ENCODE assay signal across 1 cellular context in the genomic region with DNA sequence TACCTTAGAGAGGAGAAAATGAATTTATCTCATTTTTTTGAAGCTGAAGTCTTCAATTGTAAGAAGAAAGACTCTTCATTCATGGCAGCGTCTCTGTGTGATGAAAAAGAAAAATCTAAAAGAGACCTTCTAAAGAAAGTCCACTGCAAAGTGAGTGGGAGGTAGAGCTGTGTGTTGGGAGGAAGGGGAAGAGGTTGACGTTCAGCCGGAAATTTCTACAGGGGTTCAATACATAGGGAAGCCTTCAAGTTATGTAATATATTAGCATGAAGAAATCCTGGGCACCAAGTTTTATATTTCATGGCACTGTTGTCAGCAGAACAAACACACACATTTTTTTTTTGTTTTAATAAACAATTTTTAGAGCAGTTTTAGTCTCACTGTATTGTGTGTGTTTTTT.
TF ChIP-seq lines count a peak whose summit lies in the region.

No MANE protein-coding gene starts in this region.

TF ChIP-seq in K562, 482 proteins besides CTCF, POLR2A, EP300 and RAD21 (continued from another document):
- TF ChIP-seq, protein P1, sequence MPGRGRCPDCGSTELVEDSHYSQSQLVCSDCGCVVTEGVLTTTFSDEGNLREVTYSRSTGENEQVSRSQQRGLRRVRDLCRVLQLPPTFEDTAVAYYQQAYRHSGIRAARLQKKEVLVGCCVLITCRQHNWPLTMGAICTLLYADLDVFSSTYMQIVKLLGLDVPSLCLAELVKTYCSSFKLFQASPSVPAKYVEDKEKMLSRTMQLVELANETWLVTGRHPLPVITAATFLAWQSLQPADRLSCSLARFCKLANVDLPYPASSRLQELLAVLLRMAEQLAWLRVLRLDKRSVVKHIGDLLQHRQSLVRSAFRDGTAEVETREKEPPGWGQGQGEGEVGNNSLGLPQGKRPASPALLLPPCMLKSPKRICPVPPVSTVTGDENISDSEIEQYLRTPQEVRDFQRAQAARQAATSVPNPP (IDR thresholded peaks at IDR 0.05; ENCODE audit: borderline replicate concordance, insufficient read depth, insufficient read length): no peak
- TF ChIP-seq ZBTB17 (CRISPR knock-in tag; IDR thresholded peaks at IDR 0.05): 0 out of 2 replicates have a peak, but pooled peaks have one; percentile 17
